ENCODE assay signal across 9 cellular contexts in genomic region chr1:174040387-174040786, GRCh38. TPM values are rescaled to one million over a fixed set of nuclear protein-coding genes. Genes with fewer than 3 reads are reported as not detected.
A peak's percentile ranks its signal among the peaks of the same experiment; 100 is the strongest.
DNase-seq lines count a peak whose midpoint lies in the region; ATAC-seq lines count a peak whose summit lies in the region.
"Had no signal": no experiment of that assay in that cellular context is flagged by ENCODE, and none has a peak within 500 bp of the region (broad histone marks: within the 10 kb centered on the region; RNA-seq: fewer than 3 reads in every experiment).

No MANE protein-coding gene starts in this region.

- peaks cover 4% of the 10 kb centered on the region for H3K27me3 Mint-ChIP-seq in activated T-helper 17 cell treated with anti-CD3 and anti-CD28 coated beads, Interleukin-2, amount 50 U/mL, for 72 hours
- H3K27me3 Mint-ChIP-seq in naive thymus-derived CD4-positive, alpha-beta T cell = peaks cover 0 to 7% (median 0%) of the 10 kb centered on the region in 5 donors

- no peaks in the 10 kb centered on the region for H3K9me3 ChIP-seq in naive thymus-derived CD4-positive, alpha-beta T cell (ENCODE audit: control insufficient read depth in 2 of 3, low read length in 3 of 3)
- H3K9me3 ChIP-seq: neutrophil had no signal

- DNase-seq in G401 (ENCODE audit: low spot score) = peak; percentile 77
- peak; percentile 20 for DNase-seq in NCI-H2081 treated with DMSO at 0.1 percent for 48 hours (lab: John Stamatoyannopoulos, UW)
- DNase-seq in naive thymus-derived CD4-positive, alpha-beta T cell = no peak
- no peak for DNase-seq in OCI-M1 (lab: John Stamatoyannopoulos, UW)
- no peak for DNase-seq in GOT3 (lab: John Stamatoyannopoulos, UW)
- DNase-seq in activated CD4-positive, CD25-positive, alpha-beta regulatory T cell (lab: John Stamatoyannopoulos, UW) = no peak

- H3K27ac Mint-ChIP-seq in activated T-helper 17 cell treated with anti-CD3 and anti-CD28 coated beads, Interleukin-2, amount 50 U/mL, for 72 hours = no peak overlapping the region
- H3K27ac Mint-ChIP-seq in naive thymus-derived CD4-positive, alpha-beta T cell = no peak overlapping the region

- H3K36me3 Mint-ChIP-seq in activated T-helper 17 cell treated with anti-CD3 and anti-CD28 coated beads, Interleukin-2, amount 50 U/mL, for 72 hours (ENCODE audit: low read depth) = no peaks in the 10 kb centered on the region
- no peaks in the 10 kb centered on the region for H3K36me3 Mint-ChIP-seq in naive thymus-derived CD4-positive, alpha-beta T cell

- ATAC-seq in activated T-helper 17 cell treated with anti-CD3 and anti-CD28 coated beads, Interleukin-2, amount 50 U/mL, for 72 hours (replicated peaks) = peak; percentile 48
- peak; percentile 37 for ATAC-seq in naive thymus-derived CD4-positive, alpha-beta T cell
- no peak for ATAC-seq in GM21619 (IDR thresholded peaks at IDR 0.05; ENCODE audit: unreplicated experiment)

- intact Hi-C loops in naive thymus-derived CD4-positive, alpha-beta T cell (cut with micrococcal nuclease) = no loop called here

- in situ Hi-C loops in G401 (cut with HindIII; ENCODE audit: low sequenced_read_pairs) = no loop called here

- CTCF ChIA-PET in naive thymus-derived CD4-positive, alpha-beta T cell (lab: Charles Lee) = interaction anchor here (0.6 kb wide), 1 partner anchor 28 kb away, joined by 7 read pairs; no protein-coding TSS in a partner anchor

- no peak overlapping the region for H3K27ac ChIP-seq in naive thymus-derived CD4-positive, alpha-beta T cell (ENCODE audit: low read depth, low read length)
- H3K27ac ChIP-seq: neutrophil had no signal

- H3K27me3 ChIP-seq in naive thymus-derived CD4-positive, alpha-beta T cell (ENCODE audit: control insufficient read depth in 2 of 2, insufficient read depth in 2 of 2, low read length in 2 of 2) = no peaks in the 10 kb centered on the region
- H3K27me3 ChIP-seq: neutrophil had no signal

- H3K9me3 Mint-ChIP-seq in activated T-helper 17 cell treated with anti-CD3 and anti-CD28 coated beads, Interleukin-2, amount 50 U/mL, for 72 hours = no peaks in the 10 kb centered on the region
- H3K9me3 Mint-ChIP-seq in naive thymus-derived CD4-positive, alpha-beta T cell = no peaks in the 10 kb centered on the region

- H3K36me3 ChIP-seq in naive thymus-derived CD4-positive, alpha-beta T cell (ENCODE audit: control insufficient read depth in 2 of 3, insufficient read depth in 3 of 3, low read length in 3 of 3) = no peaks in the 10 kb centered on the region
- H3K36me3 ChIP-seq: neutrophil had no signal

- no peak overlapping the region for H3K4me3 Mint-ChIP-seq in activated T-helper 17 cell treated with anti-CD3 and anti-CD28 coated beads, Interleukin-2, amount 50 U/mL, for 72 hours
- no peak overlapping the region for H3K4me3 Mint-ChIP-seq in naive thymus-derived CD4-positive, alpha-beta T cell

- no peak overlapping the region for H3K4me3 ChIP-seq in naive thymus-derived CD4-positive, alpha-beta T cell (ENCODE audit: low read length)

- H3K4me1 Mint-ChIP-seq in activated T-helper 17 cell treated with anti-CD3 and anti-CD28 coated beads, Interleukin-2, amount 50 U/mL, for 72 hours = no peaks in the 10 kb centered on the region
- H3K4me1 Mint-ChIP-seq in naive thymus-derived CD4-positive, alpha-beta T cell = peaks cover 0 to 5% (median 0%) of the 10 kb centered on the region in 7 donors

- POLR2A ChIA-PET in naive thymus-derived CD4-positive, alpha-beta T cell (lab: Charles Lee) = no interaction called here

- H3K4me1 ChIP-seq in naive thymus-derived CD4-positive, alpha-beta T cell (ENCODE audit: control insufficient read depth in 2 of 2, insufficient read depth in 2 of 2, low read length in 2 of 2) = no peaks in the 10 kb centered on the region

RNA-seq across cellular contexts. Expression of gene RC3H1, which starts 18.2 kb away (rescaled TPM):
- total RNA-seq in G401 (2014; rRNA removed; shearing (Covaris generic)) = 13.4 and 15.4 TPM in 2 replicates
- 10 to 100 TPM; 25.4 to 38.5 TPM for total RNA-seq in activated T-helper 17 cell treated with anti-CD3 and anti-CD28 coated beads, Interleukin-2, amount 50 U/mL, for 72 hours
- 10 to 100 TPM; 36.5 to 49.5 (median 47.7) TPM for total RNA-seq in naive thymus-derived CD4-positive, alpha-beta T cell
- polyA plus RNA-seq in naive thymus-derived CD4-positive, alpha-beta T cell = 1 to 10 TPM; 6.7 to 7.2 TPM

Comparison
In these comparisons a context has a peak if more than half of its experiments do, and no peak if none do; other contexts are left out.
1. DNase-seq: peak in G401 (single experiment) and NCI-H2081 treated with DMSO at 0.1 percent for 48 hours (single experiment); none in naive thymus-derived CD4-positive, alpha-beta T cell (0 of 9), OCI-M1 (single experiment), GOT3 (single experiment) and activated CD4-positive, CD25-positive, alpha-beta regulatory T cell (0 of 4).